16 cellular contexts compared by ENCODE assay signal in the genomic region with DNA sequence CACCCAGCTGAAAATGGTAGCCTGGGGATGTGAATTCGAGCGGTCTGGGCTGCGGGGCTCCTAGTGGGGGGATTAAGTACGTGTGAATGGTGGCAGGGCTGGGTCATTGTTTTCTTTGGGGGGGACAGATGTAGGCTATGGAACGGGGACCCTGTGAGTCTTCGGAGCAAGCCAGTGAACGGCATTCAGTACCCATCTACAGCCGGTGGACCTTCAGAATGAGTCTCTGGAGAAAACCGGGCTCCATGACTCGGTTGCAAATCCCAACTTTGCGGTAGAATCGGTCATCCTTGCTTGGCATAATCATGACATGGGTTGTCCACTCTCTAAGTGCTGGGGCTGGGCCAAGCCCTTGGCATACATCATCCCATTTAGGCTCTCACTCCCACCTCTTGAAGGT. TPM values are rescaled to one million over a fixed set of nuclear protein-coding genes. Genes with fewer than 3 reads are reported as not detected.
A peak's percentile ranks its signal among the peaks of the same experiment; 100 is the strongest.
DNase-seq lines count a peak whose midpoint lies in the region; ATAC-seq and TF ChIP-seq lines count a peak whose summit lies in the region.
"Had no signal": no experiment of that assay in that cellular context is flagged by ENCODE, and none has a peak within 500 bp of the region (broad histone marks: within the 10 kb centered on the region; RNA-seq: fewer than 3 reads in every experiment).

No MANE protein-coding gene starts in this region.

- H2AFZ ChIP-seq in H9 (ENCODE audit: low read length), result no peak overlapping the region
- peak overlapping the region; percentile 84 for H2AFZ ChIP-seq in mammary epithelial cell (ENCODE audit: low read depth, low read length)
- no peak overlapping the region for H2AFZ ChIP-seq in neural progenitor cell (replicated peaks)

- H4K91ac ChIP-seq in H9 (ENCODE audit: insufficient read length, low read depth, low read length), result no peak overlapping the region

- no peak for ATAC-seq in left lung
- ATAC-seq in left colon, result no peak
- no peak for ATAC-seq in HG03196 (IDR thresholded peaks at IDR 0.05; ENCODE audit: unreplicated experiment)

- no peak overlapping the region for H3K18ac ChIP-seq in H9 (ENCODE audit: insufficient read length, low read depth, low read length)

- H3K79me1 ChIP-seq in H9 (ENCODE audit: insufficient read depth, low read depth, low read length, poor library complexity, severe bottlenecking), result no peaks in the 10 kb centered on the region

- in situ Hi-C loops in mammary epithelial cell (cut with MboI; ENCODE audit: low sequenced_read_pairs in 2 of 2), result no loop called here

- H3K4me3 Mint-ChIP-seq in activated CD4-positive, alpha-beta T cell treated with anti-CD3 and anti-CD28 coated beads, Interleukin-2, amount 10 ng/mL, durations not matched to agents 24 days and 14 days, result peak overlapping the region; percentile 73
- peak overlapping the region in 1 of 2 experiments; percentile 78; a peak in 3 of 5 replicates for H3K4me3 Mint-ChIP-seq in H9
- H3K4me3 Mint-ChIP-seq in neural progenitor cell, result peak overlapping the region; percentile 69

- WGBS in H9 (ENCODE audit: extremely low coverage, insufficient read length, low lambda C conversion rate), result no CpG with 5 or more reads among the region's 12 CpGs
- 37% methylated on average over 12 of the region's 12 CpGs for WGBS in mammary epithelial cell (ENCODE audit: low coverage, missing lambda C conversion rate)

- H2BK5ac ChIP-seq in H9 (ENCODE audit: insufficient read length, low read length), result no peak overlapping the region

- CTCF ChIA-PET in mammary epithelial cell (lab: Charles Lee; ENCODE audit: low non-redundant PET), result no interaction called here

- H3K36me3 ChIP-seq in mammary epithelial cell (ENCODE audit: insufficient read depth, low read length) (no peaks in the 10 kb centered on the region), neural progenitor cell (no peaks in the 10 kb centered on the region), left lung (no peaks in the 10 kb centered on the region)
- H3K36me3 ChIP-seq: prostate gland, SJCRH30, thoracic aorta had no signal

- H3K27me3 ChIP-seq in H9 (ENCODE audit: insufficient read depth, low read length), result peaks cover 78% of the 10 kb centered on the region
- H3K27me3 ChIP-seq in mammary epithelial cell (ENCODE audit: insufficient read depth, low read length), result peaks cover 21% of the 10 kb centered on the region
- peaks cover 100% of the 10 kb centered on the region for H3K27me3 ChIP-seq in neural progenitor cell
- peaks cover 89 to 90% of the 10 kb centered on the region in 2 donors for H3K27me3 ChIP-seq in left lung
- H3K27me3 ChIP-seq: SJCRH30 had no signal

- no peak overlapping the region for H2BK15ac ChIP-seq in H9 (ENCODE audit: low read depth, low read length)

- no peak overlapping the region for H4K8ac ChIP-seq in H9 (replicated peaks; ENCODE audit: insufficient read length, low read depth, low read length)

- H3K14ac ChIP-seq in H9 (ENCODE audit: insufficient read depth, low read length), result no peak overlapping the region

- H3K36me3 Mint-ChIP-seq in activated CD4-positive, alpha-beta T cell treated with anti-CD3 and anti-CD28 coated beads, Interleukin-2, amount 10 ng/mL, durations not matched to agents 24 days and 14 days (ENCODE audit: low read depth), result peaks cover 2% of the 10 kb centered on the region
- H3K36me3 Mint-ChIP-seq in H9 (ENCODE audit: insufficient read depth in 1 of 3, low read depth in 3 of 3) (no peaks in the 10 kb centered on the region), neural progenitor cell (no peaks in the 10 kb centered on the region)

- H3K23ac ChIP-seq in H9 (ENCODE audit: insufficient read length, low read depth, low read length), result no peak overlapping the region

- H2AK5ac ChIP-seq in H9 (ENCODE audit: insufficient read length, low read length), result no peak overlapping the region

- H3K27ac Mint-ChIP-seq in activated CD4-positive, alpha-beta T cell treated with anti-CD3 and anti-CD28 coated beads, Interleukin-2, amount 10 ng/mL, durations not matched to agents 24 days and 14 days, result no peak overlapping the region
- H3K27ac Mint-ChIP-seq in H9, result peak overlapping the region in 1 of 3 experiments; percentile 59; a peak in 1 of 7 replicates
- H3K27ac Mint-ChIP-seq in neural progenitor cell, result no peak overlapping the region

- H3K27ac ChIP-seq in H9 (ENCODE audit: insufficient read length, low read depth, low read length) (no peak overlapping the region), mammary epithelial cell (ENCODE audit: insufficient read depth, low read depth, low read length) (no peak overlapping the region), neural progenitor cell (no peak overlapping the region), left lung (no peak overlapping the region)
- H3K27ac ChIP-seq: prostate gland, SJCRH30 had no signal

- no peaks in the 10 kb centered on the region for H3K23me2 ChIP-seq in H9 (ENCODE audit: insufficient read length, low read depth, low read length, poor library complexity, severe bottlenecking)

- no TSS peak for BruUV-seq in mammary epithelial cell (replicated peaks; lab: Mats Ljungman, UMichigan)

- H3K4me3 ChIP-seq in mammary epithelial cell (replicated peaks in 1 of 3; ENCODE audit: insufficient read depth in 1 of 3, low read depth in 2 of 3, low read length in 3 of 3) (peak overlapping the region in 1 of 3 experiments; percentile 35), neural progenitor cell (peak overlapping the region; percentile 38), left lung (no peak overlapping the region)
- H3K4me3 ChIP-seq: prostate gland, SJCRH30 had no signal

- H3K79me2 ChIP-seq in H9 (ENCODE audit: insufficient read depth, low read length), result no peaks in the 10 kb centered on the region
- H3K79me2 ChIP-seq in mammary epithelial cell (ENCODE audit: insufficient read depth, low read length), result no peaks in the 10 kb centered on the region
- no peaks in the 10 kb centered on the region for H3K79me2 ChIP-seq in neural progenitor cell (ENCODE audit: low read depth)

- DNase-seq in activated CD4-positive, alpha-beta T cell treated with anti-CD3 and anti-CD28 coated beads, Interleukin-2, amount 10 ng/mL, durations not matched to agents 24 days and 14 days, result no peak
- DNase-seq in activated CD4-positive, alpha-beta T cell treated with anti-CD3 and anti-CD28 coated beads, Interleukin-2, amount 50 U/mL, for 4 hours, result no peak
- DNase-seq in H9 (no peak), mammary epithelial cell (no peak), neural progenitor cell (ENCODE audit: low spot score) (peak; percentile 45), left lung (no peak), left colon (no peak)
- DNase-seq: Caco-2, GDM1, NCI-H146, NCI-H510A, SJCRH30 had no signal

- H4K20me1 ChIP-seq in H9 (ENCODE audit: control insufficient read depth, insufficient read depth, insufficient read length) (no peaks in the 10 kb centered on the region), mammary epithelial cell (ENCODE audit: insufficient read depth, low read length) (no peaks in the 10 kb centered on the region), neural progenitor cell (ENCODE audit: low read depth) (peaks cover 79% of the 10 kb centered on the region)

- H2BK20ac ChIP-seq in H9 (ENCODE audit: low read depth, low read length, poor library complexity, severe bottlenecking), result no peak overlapping the region

- TF ChIP-seq CTCF in H9 (conservative IDR thresholded peaks at IDR 0.05) (no peak), mammary epithelial cell (conservative IDR thresholded peaks at IDR 0.05 in 1 of 2, IDR thresholded peaks at IDR 0.05 in 1 of 2; ENCODE audit: extremely low read depth in 1 of 2, insufficient read depth in 1 of 2, low read depth in 1 of 2, low read length in 2 of 2) (no peak), neural progenitor cell (IDR thresholded peaks at IDR 0.05) (no peak), left lung (IDR thresholded peaks at IDR 0.05) (no peak)

- H3K4me1 ChIP-seq in H9 (ENCODE audit: insufficient read depth, low read length) (no peaks in the 10 kb centered on the region; the same call in 1 of the 2 replicates), mammary epithelial cell (ENCODE audit: insufficient read depth, low read length) (peaks cover 10% of the 10 kb centered on the region), neural progenitor cell (peaks cover 42% of the 10 kb centered on the region), left lung (peaks cover 3 to 18% of the 10 kb centered on the region in 2 donors)
- H3K4me1 ChIP-seq: Caco-2, prostate gland, SJCRH30 had no signal

- no peak overlapping the region for H2BK12ac ChIP-seq in H9 (ENCODE audit: insufficient read length, low read depth, low read length)

- no peak overlapping the region for H3T11ph ChIP-seq in H9 (ENCODE audit: low read length)

- dilution Hi-C loops in mammary epithelial cell (cut with HindIII; ENCODE audit: low sequenced_read_pairs), result no loop called here

- H3K56ac ChIP-seq in H9 (ENCODE audit: insufficient read length, low read depth, low read length), result no peak overlapping the region

- peaks cover 30% of the 10 kb centered on the region for H3K4me1 Mint-ChIP-seq in activated CD4-positive, alpha-beta T cell treated with anti-CD3 and anti-CD28 coated beads, Interleukin-2, amount 10 ng/mL, durations not matched to agents 24 days and 14 days
- H3K4me1 Mint-ChIP-seq in H9, result peaks cover 45 to 54% of the 10 kb centered on the region in 2 experiments
- peaks cover 47% of the 10 kb centered on the region for H3K4me1 Mint-ChIP-seq in neural progenitor cell

- peaks cover 9% of the 10 kb centered on the region for H3K9me3 Mint-ChIP-seq in activated CD4-positive, alpha-beta T cell treated with anti-CD3 and anti-CD28 coated beads, Interleukin-2, amount 10 ng/mL, durations not matched to agents 24 days and 14 days
- peaks cover 0 to 17% of the 10 kb centered on the region in 2 experiments; a peak in 1 of 5 replicates for H3K9me3 Mint-ChIP-seq in H9
- no peaks in the 10 kb centered on the region for H3K9me3 Mint-ChIP-seq in neural progenitor cell

- no peaks in the 10 kb centered on the region for H3K9me3 ChIP-seq in H9 (ENCODE audit: control insufficient read depth, low read depth, low read length)
- H3K9me3 ChIP-seq in mammary epithelial cell (replicated peaks; ENCODE audit: insufficient read depth, low read length), result no peaks in the 10 kb centered on the region
- no peaks in the 10 kb centered on the region for H3K9me3 ChIP-seq in neural progenitor cell (ENCODE audit: low read depth)
- H3K9me3 ChIP-seq in left lung, result no peaks in the 10 kb centered on the region
- H3K9me3 ChIP-seq: Caco-2, prostate gland, SJCRH30, thoracic aorta had no signal

- H4K5ac ChIP-seq in H9 (ENCODE audit: insufficient read length, low read depth, low read length), result no peak overlapping the region

- peaks cover 42% of the 10 kb centered on the region for H3F3A ChIP-seq in neural progenitor cell (ENCODE audit: low read depth)

- peaks cover 80% of the 10 kb centered on the region for H3K27me3 Mint-ChIP-seq in activated CD4-positive, alpha-beta T cell treated with anti-CD3 and anti-CD28 coated beads, Interleukin-2, amount 10 ng/mL, durations not matched to agents 24 days and 14 days
- H3K27me3 Mint-ChIP-seq in H9 (ENCODE audit: low read depth) (peaks cover 98% of the 10 kb centered on the region), neural progenitor cell (ENCODE audit: insufficient read depth, low read depth) (peaks cover 77% of the 10 kb centered on the region)

- intact Hi-C loops in activated CD4-positive, alpha-beta T cell treated with anti-CD3 and anti-CD28 coated beads, Interleukin-2, amount 10 ng/mL, durations not matched to agents 24 days and 14 days (cut with micrococcal nuclease), result no loop called here
- intact Hi-C loops in mammary epithelial cell (cut with micrococcal nuclease), result loop anchor here (1.0 to 10.0 kb wide), 2 partner anchors 65 to 555 kb away; no protein-coding TSS in a partner anchor
- intact Hi-C loops in left lung (cut with DNase I), result no loop called here
- intact Hi-C loops in left colon (cut with DNase I, micrococcal nuclease), result no loop called here

- H3K4me2 ChIP-seq in H9 (ENCODE audit: insufficient read depth, insufficient read length, low read length) (peak overlapping the region; percentile 69), mammary epithelial cell (ENCODE audit: insufficient read depth, low read depth, low read length) (peak overlapping the region; percentile 83), neural progenitor cell (peak overlapping the region; percentile 75)

- H3K4ac ChIP-seq in H9 (ENCODE audit: low read depth, low read length), result no peak overlapping the region

- H3K9ac ChIP-seq in H9 (ENCODE audit: extremely low read depth, insufficient read length, low read length) (no peak overlapping the region), mammary epithelial cell (ENCODE audit: insufficient read depth, low read length) (no peak overlapping the region), neural progenitor cell (no peak overlapping the region)

- H2BK120ac ChIP-seq in H9 (ENCODE audit: low read depth, low read length, poor library complexity, severe bottlenecking), result no peak overlapping the region

RNA-seq across cellular contexts. Expression of a gene that starts 7.2 kb away (rescaled TPM):
- total RNA-seq in activated CD4-positive, alpha-beta T cell treated with anti-CD3 and anti-CD28 coated beads, Interleukin-2, amount 10 ng/mL, durations not matched to agents 24 days and 14 days, result 7.4 and 7.8 TPM in 2 replicates
- total RNA-seq in H9 (2021) (1.7 and 2.0 TPM in 2 replicates), mammary epithelial cell (under 1 TPM; 0.17 to 0.94 TPM), neural progenitor cell (ENCODE audit: low replicate concordance) (not detected in 2 replicates), left lung (under 1 TPM; 0.26 to 0.94 TPM), left colon (under 1 TPM; 0.08 to 0.09 TPM)
- polyA plus RNA-seq in mammary epithelial cell, result 2.3 TPM
- polyA minus RNA-seq in mammary epithelial cell, result 4.2 TPM
- total RNA-seq: epithelial cell of proximal tubule, SJCRH30 had no signal
